ENCODE assay signal across 30 cellular contexts in genomic region chr10:11462071-11462470, GRCh38.
"Had no signal": no experiment of that assay in that cellular context is flagged by ENCODE, and none has a peak within 500 bp of the region (broad histone marks: within the 10 kb centered on the region; RNA-seq: fewer than 3 reads in every experiment).

No MANE protein-coding gene starts in this region.

- H3K36me3 Mint-ChIP-seq: activated naive CD4-positive, alpha-beta T cell treated with anti-CD3 and anti-CD28 coated beads, Interleukin-2, amount 10 ng/mL, durations not matched to agents 7 days and 5 days; activated naive CD8-positive, alpha-beta T cell treated with anti-CD3 and anti-CD28 coated beads, Interleukin-2, amount 10 ng/mL, durations not matched to agents 7 days and 5 days; natural killer cell treated with Interleukin-12 subunit alpha and Interleukin-12 subunit beta and Interleukin-15 and Interleukin-18, amount 100 ng/mL, for 72 hours had no signal

- H3K27ac Mint-ChIP-seq: activated B cell treated with CpG ODN at 0.5 μM for 24 hours; activated naive CD4-positive, alpha-beta T cell treated with anti-CD3 and anti-CD28 coated beads, Interleukin-2, amount 10 ng/mL, durations not matched to agents 7 days and 5 days; activated naive CD8-positive, alpha-beta T cell treated with anti-CD3 and anti-CD28 coated beads, Interleukin-2, amount 10 ng/mL, durations not matched to agents 7 days and 5 days; activated T-cell treated with anti-CD3 and anti-CD28 coated beads, Interleukin-2, amount 50 U/mL, for 24 hours; natural killer cell treated with Interleukin-12 subunit alpha and Interleukin-12 subunit beta and Interleukin-15 and Interleukin-18, amount 100 ng/mL, for 72 hours; stimulated activated naive B cell treated with anti-CD40 and anti-IgM and Interleukin-4, amounts not matched to agents 10 μg/mL and 1 μg/mL and 100 μg/mL, for 72 hours had no signal

- H3K27ac ChIP-seq: ascending aorta, cardiac muscle cell, colonic mucosa, gastrocnemius medialis, left ventricle myocardium inferior, stomach, suprapubic skin, tibial artery had no signal

- ATAC-seq: gastrocnemius medialis; mucosa of descending colon; natural killer cell treated with Interleukin-12 subunit alpha and Interleukin-12 subunit beta and Interleukin-15 and Interleukin-18, amount 100 ng/mL, for 72 hours; right cardiac atrium; stimulated activated naive B cell treated with anti-CD40 and anti-IgM and Interleukin-4, amounts not matched to agents 10 μg/mL and 1 μg/mL and 100 μg/mL, for 72 hours had no signal

- H3K4me1 ChIP-seq: ascending aorta, colonic mucosa, gastrocnemius medialis, left ventricle myocardium inferior, suprapubic skin, tibial artery had no signal

- H3K27me3 ChIP-seq: ascending aorta, cardiac muscle cell, colonic mucosa, gastrocnemius medialis, stomach, suprapubic skin, tibial artery had no signal

- DNase-seq: activated B cell treated with CpG ODN at 0.5 μM for 24 hours; activated CD8-positive, alpha-beta memory T cell treated with anti-CD3 and anti-CD28 coated beads, Interleukin-2, amount 50 U/mL, for 48 hours; activated gamma-delta T cell; activated naive CD4-positive, alpha-beta T cell treated with anti-CD3 and anti-CD28 coated beads, Interleukin-2, amount 10 ng/mL, durations not matched to agents 7 days and 5 days; activated naive CD8-positive, alpha-beta T cell treated with anti-CD3 and anti-CD28 coated beads, Interleukin-2, amount 10 ng/mL, durations not matched to agents 7 days and 5 days; activated T-cell treated with anti-CD3 and anti-CD28 coated beads, Interleukin-2, amount 50 U/mL, for 24 hours; cerebellar nuclear complex; colonic mucosa; effector memory CD4-positive, alpha-beta T cell; erythroblast; gastrocnemius medialis; glutamatergic neuron; islet precursor cell; left ventricle myocardium inferior; mesendoderm; mucosa of descending colon; posterior cingulate gyrus; right cardiac atrium; stimulated activated CD4-positive, alpha-beta T cell treated with anti-CD3 and anti-CD28 coated beads, Interleukin-15, amount 100 ng/mL, for 24 hours; stimulated activated CD4-positive, alpha-beta T cell treated with anti-CD3 and anti-CD28 coated beads, Interleukin-2, amount 100 ng/mL, for 24 hours; stimulated activated naive B cell treated with anti-CD40 and anti-IgM and Interleukin-4, amounts not matched to agents 10 μg/mL and 1 μg/mL and 100 μg/mL, for 72 hours; stomach; T1000; tibial artery had no signal

- H3K4me1 Mint-ChIP-seq: activated naive CD4-positive, alpha-beta T cell treated with anti-CD3 and anti-CD28 coated beads, Interleukin-2, amount 10 ng/mL, durations not matched to agents 7 days and 5 days; activated naive CD8-positive, alpha-beta T cell treated with anti-CD3 and anti-CD28 coated beads, Interleukin-2, amount 10 ng/mL, durations not matched to agents 7 days and 5 days had no signal

- H3K4me3 ChIP-seq: ascending aorta, cardiac muscle cell, colonic mucosa, gastrocnemius medialis, left ventricle myocardium inferior, lung, mucosa of descending colon, stomach, suprapubic skin, tibial artery had no signal

- H3K9me3 Mint-ChIP-seq: activated B cell treated with CpG ODN at 0.5 μM for 24 hours; activated naive CD4-positive, alpha-beta T cell treated with anti-CD3 and anti-CD28 coated beads, Interleukin-2, amount 10 ng/mL, durations not matched to agents 7 days and 5 days; activated naive CD8-positive, alpha-beta T cell treated with anti-CD3 and anti-CD28 coated beads, Interleukin-2, amount 10 ng/mL, durations not matched to agents 7 days and 5 days; activated T-cell treated with anti-CD3 and anti-CD28 coated beads, Interleukin-2, amount 50 U/mL, for 24 hours; brain; natural killer cell treated with Interleukin-12 subunit alpha and Interleukin-12 subunit beta and Interleukin-15 and Interleukin-18, amount 100 ng/mL, for 72 hours; stimulated activated naive B cell treated with anti-CD40 and anti-IgM and Interleukin-4, amounts not matched to agents 10 μg/mL and 1 μg/mL and 100 μg/mL, for 72 hours had no signal

- H3K4me3 Mint-ChIP-seq: activated B cell treated with CpG ODN at 0.5 μM for 24 hours; activated naive CD4-positive, alpha-beta T cell treated with anti-CD3 and anti-CD28 coated beads, Interleukin-2, amount 10 ng/mL, durations not matched to agents 7 days and 5 days; activated naive CD8-positive, alpha-beta T cell treated with anti-CD3 and anti-CD28 coated beads, Interleukin-2, amount 10 ng/mL, durations not matched to agents 7 days and 5 days; activated T-cell treated with anti-CD3 and anti-CD28 coated beads, Interleukin-2, amount 50 U/mL, for 24 hours; brain; natural killer cell treated with Interleukin-12 subunit alpha and Interleukin-12 subunit beta and Interleukin-15 and Interleukin-18, amount 100 ng/mL, for 72 hours; stimulated activated naive B cell treated with anti-CD40 and anti-IgM and Interleukin-4, amounts not matched to agents 10 μg/mL and 1 μg/mL and 100 μg/mL, for 72 hours had no signal

- H3K27me3 Mint-ChIP-seq: activated B cell treated with CpG ODN at 0.5 μM for 24 hours; activated naive CD4-positive, alpha-beta T cell treated with anti-CD3 and anti-CD28 coated beads, Interleukin-2, amount 10 ng/mL, durations not matched to agents 7 days and 5 days; activated naive CD8-positive, alpha-beta T cell treated with anti-CD3 and anti-CD28 coated beads, Interleukin-2, amount 10 ng/mL, durations not matched to agents 7 days and 5 days; activated T-cell treated with anti-CD3 and anti-CD28 coated beads, Interleukin-2, amount 50 U/mL, for 24 hours; brain; natural killer cell treated with Interleukin-12 subunit alpha and Interleukin-12 subunit beta and Interleukin-15 and Interleukin-18, amount 100 ng/mL, for 72 hours; stimulated activated naive B cell treated with anti-CD40 and anti-IgM and Interleukin-4, amounts not matched to agents 10 μg/mL and 1 μg/mL and 100 μg/mL, for 72 hours had no signal
